In the genomic region with DNA sequence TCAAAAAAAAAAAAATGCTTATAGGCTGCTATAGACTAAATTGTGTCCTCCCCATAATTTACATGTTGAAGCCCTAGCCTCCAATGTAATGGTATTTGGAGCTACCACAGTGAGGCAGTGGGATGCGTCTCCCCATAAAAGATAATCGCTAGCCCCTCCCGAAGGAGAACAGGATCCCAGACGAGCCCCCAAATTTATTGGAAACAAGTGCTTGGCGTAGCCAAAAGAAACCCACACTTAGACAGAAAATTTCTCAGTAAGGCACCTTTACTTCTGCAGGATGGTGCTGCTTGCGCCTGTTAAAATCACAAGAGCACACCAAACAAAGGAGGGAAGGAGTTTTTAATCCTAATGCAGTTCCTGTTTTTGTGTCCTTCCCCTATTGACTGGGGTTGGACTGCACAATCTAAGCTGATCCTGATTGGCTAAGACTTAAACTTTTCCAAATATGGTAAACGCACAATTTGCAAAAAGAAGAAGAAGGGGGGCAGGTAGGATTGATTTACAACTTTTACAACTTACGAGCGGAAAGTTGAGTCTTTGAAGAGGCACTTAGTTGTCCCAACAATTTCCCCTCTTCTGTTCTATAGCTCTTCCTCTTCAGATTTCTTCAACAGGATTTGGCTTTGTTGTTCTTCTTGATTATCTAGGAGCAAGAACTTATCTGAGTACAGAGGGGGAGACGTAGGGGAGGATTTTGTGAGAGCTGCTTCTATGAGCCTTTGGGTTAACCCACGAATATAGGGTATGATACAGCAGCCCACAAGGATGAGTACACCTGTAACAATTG, we compare ENCODE assay signal across 29 cellular contexts. TPM values are rescaled to one million over a fixed set of nuclear protein-coding genes. Genes with fewer than 3 reads are reported as not detected.
A peak's percentile ranks its signal among the peaks of the same experiment; 100 is the strongest.
DNase-seq lines count a peak whose midpoint lies in the region; ATAC-seq, FAIRE-seq and TF ChIP-seq lines count a peak whose summit lies in the region.
"Had no signal": no experiment of that assay in that cellular context is flagged by ENCODE, and none has a peak within 500 bp of the region (broad histone marks: within the 10 kb centered on the region; RNA-seq: fewer than 3 reads in every experiment).

No MANE protein-coding gene starts in this region.

- H3K4me1 ChIP-seq in GM23338 (ENCODE audit: insufficient read depth) (peaks cover 5% of the 10 kb centered on the region; the same call in 1 of the 2 replicates), K562 (replicated peaks in 1 of 2; ENCODE audit: control insufficient read depth in 2 of 2, insufficient read depth in 2 of 2, low read length in 2 of 2) (peaks cover 29 to 47% of the 10 kb centered on the region in 2 experiments), ovary (ENCODE audit: insufficient read depth) (peaks cover 5% of the 10 kb centered on the region)
- peaks cover 0 to 12% of the 10 kb centered on the region in 2 donors for H3K4me1 ChIP-seq in naive thymus-derived CD4-positive, alpha-beta T cell (ENCODE audit: control insufficient read depth in 2 of 2, insufficient read depth in 2 of 2, low read length in 2 of 2)

- WGBS in K562 (ENCODE audit: insufficient coverage, low coverage, missing lambda C conversion rate), result 4% methylated on average over 11 of the region's 11 CpGs
- 86 to 91% (median 87%) methylated on average over 11 of the region's 11 CpGs for WGBS in ovary, 3 donors

- H3K4me3 Mint-ChIP-seq in GM23338, result no peak overlapping the region
- no peak overlapping the region for H3K4me3 Mint-ChIP-seq in naive thymus-derived CD4-positive, alpha-beta T cell
- H3K4me3 Mint-ChIP-seq: activated CD8-positive, alpha-beta memory T cell treated with anti-CD3 and anti-CD28 coated beads, Interleukin-2, amount 10 ng/mL, durations not matched to agents 7 days and 5 days; activated naive CD4-positive, alpha-beta T cell treated with anti-CD3 and anti-CD28 coated beads for 36 hours; activated T-cell treated with anti-CD3 and anti-CD28 coated beads, Interleukin-2, amount 50 U/mL, for 72 hours had no signal

- peaks cover 15% of the 10 kb centered on the region for H3K36me3 Mint-ChIP-seq in GM23338 (ENCODE audit: low read depth)
- H3K36me3 Mint-ChIP-seq in naive thymus-derived CD4-positive, alpha-beta T cell, result peaks cover 0 to 8% (median 0%) of the 10 kb centered on the region in 5 donors
- H3K36me3 Mint-ChIP-seq: CD4-positive, CD25-positive, alpha-beta regulatory T cell had no signal

- no peak overlapping the region; the same call in 1 of the 2 replicates for H3K4me3 ChIP-seq in GM23338
- H3K4me3 ChIP-seq in NB4 (ENCODE audit: low read depth, low read length), result no peak overlapping the region
- H3K4me3 ChIP-seq in K562, result peak overlapping the region; percentile 13
- no peak overlapping the region for H3K4me3 ChIP-seq in naive thymus-derived CD4-positive, alpha-beta T cell (ENCODE audit: low read length)
- H3K4me3 ChIP-seq in ovary, result no peak overlapping the region
- H3K4me3 ChIP-seq: adrenal gland, body of pancreas, transverse colon had no signal

- peaks cover 5% of the 10 kb centered on the region; the same call in 1 of the 2 replicates for H3K9me2 ChIP-seq in GM23338 (ENCODE audit: insufficient read depth)

- FAIRE-seq in K562 (lab: Jason Lieb, UNC), result peak; percentile 90

- peaks cover 4% of the 10 kb centered on the region for H3K27me3 Mint-ChIP-seq in GM23338 (ENCODE audit: insufficient read depth, low read depth, poor library complexity)
- H3K27me3 Mint-ChIP-seq in naive thymus-derived CD4-positive, alpha-beta T cell, result peaks cover 0 to 6% (median 0%) of the 10 kb centered on the region in 5 donors

- POLR2A ChIA-PET in K562 (lab: Yijun Ruan, JAX), result interaction anchor here (0.6 to 3.2 kb wide), 17 partner anchors 10 to 881 kb away, joined by 3 to 16 read pairs (median 4); a partner anchor contains a TSS
- POLR2A ChIA-PET in naive thymus-derived CD4-positive, alpha-beta T cell (lab: Charles Lee), result no interaction called here

- peaks cover 5% of the 10 kb centered on the region for H3K4me1 Mint-ChIP-seq in GM23338
- H3K4me1 Mint-ChIP-seq in naive thymus-derived CD4-positive, alpha-beta T cell, result peaks cover 0 to 28% (median 18%) of the 10 kb centered on the region in 7 donors

- H3K9ac ChIP-seq in K562 (ENCODE audit: insufficient read depth in 1 of 2, low read depth in 2 of 2, low read length in 2 of 2), result peak overlapping the region in 1 of 2 experiments; percentile 82; a peak in 3 of 4 replicates

- H2AFZ ChIP-seq in GM23338 (no peak overlapping the region), K562 (ENCODE audit: low read depth, low read length) (peak overlapping the region; percentile 82)

- H3K27ac ChIP-seq in GM23338 (ENCODE audit: low read depth), result no peak overlapping the region
- H3K27ac ChIP-seq in K562 (ENCODE audit: extremely low read depth, low read depth, low read length), result peak overlapping the region; percentile 92
- no peak overlapping the region for H3K27ac ChIP-seq in naive thymus-derived CD4-positive, alpha-beta T cell (ENCODE audit: low read depth, low read length)
- H3K27ac ChIP-seq in ovary, result no peak overlapping the region
- H3K27ac ChIP-seq: adrenal gland, body of pancreas, transverse colon had no signal

- H3K9me3 ChIP-seq in K562 (replicated peaks; ENCODE audit: control insufficient read depth, insufficient read depth, low read depth, low read length) (no peaks in the 10 kb centered on the region), ovary (no peaks in the 10 kb centered on the region)
- no peaks in the 10 kb centered on the region for H3K9me3 ChIP-seq in naive thymus-derived CD4-positive, alpha-beta T cell (ENCODE audit: control insufficient read depth in 2 of 3, low read length in 3 of 3)
- H3K9me3 ChIP-seq: adrenal gland, body of pancreas had no signal

- no peaks in the 10 kb centered on the region for H3K27me3 ChIP-seq in GM23338 (ENCODE audit: insufficient read depth)
- H3K27me3 ChIP-seq in K562 (ENCODE audit: control insufficient read depth in 2 of 2, insufficient read depth in 2 of 2, low read length in 2 of 2), result no peaks in the 10 kb centered on the region
- H3K27me3 ChIP-seq in naive thymus-derived CD4-positive, alpha-beta T cell (ENCODE audit: control insufficient read depth in 2 of 2, insufficient read depth in 2 of 2, low read length in 2 of 2), result no peaks in the 10 kb centered on the region
- H3K27me3 ChIP-seq in ovary, result no peaks in the 10 kb centered on the region
- H3K27me3 ChIP-seq: adrenal gland, body of pancreas, transverse colon had no signal

- DNase-seq in DMS53 (lab: John Stamatoyannopoulos, UW) (peak; percentile 28), DMS53 treated with DMSO at 0.1 percent for 48 hours (lab: John Stamatoyannopoulos, UW; ENCODE audit: unreplicated experiment) (no peak), GM23338 (ENCODE audit: low spot score) (peak; percentile 53), NB4 (ENCODE audit: low read depth) (peak; percentile 36), K562 (ENCODE audit: extremely low read depth in 1 of 4, low spot score in 3 of 4) (peak in 2 of 4 experiments; percentile 34 to 71), ovary (no peak), mucosa of gallbladder (ENCODE audit: low spot score) (no peak)
- DNase-seq in naive thymus-derived CD4-positive, alpha-beta T cell, result no peak
- DNase-seq: 8988T; activated CD8-positive, alpha-beta memory T cell treated with anti-CD3 and anti-CD28 coated beads, Interleukin-2, amount 10 ng/mL, durations not matched to agents 7 days and 5 days; activated naive CD4-positive, alpha-beta T cell treated with anti-CD3 and anti-CD28 coated beads for 36 hours; activated T-cell treated with anti-CD3 and anti-CD28 coated beads, Interleukin-2, amount 50 U/mL, for 72 hours; adrenal gland; body of pancreas; CD4-positive, CD25-positive, alpha-beta regulatory T cell; dermis blood vessel endothelial cell; DMS153; GF-D8; HCEC 1CT; hypothalamus; Karpas-422; mesenchymal stem cell; NCI-H1092; NCI-H187; NCI-H2227 treated with DMSO at 0.1 percent for 48 hours; NCI-H526 treated with DMSO at 0.1 percent for 48 hours; occipital lobe; transverse colon had no signal

- no TSS peak for BruUV-seq in K562 (replicated peaks; lab: Mats Ljungman, UMichigan)

- H3K36me3 ChIP-seq in GM23338 (ENCODE audit: insufficient read depth) (peaks cover 6% of the 10 kb centered on the region), K562 (ENCODE audit: control insufficient read depth, insufficient read depth, low read length) (no peaks in the 10 kb centered on the region), ovary (no peaks in the 10 kb centered on the region)
- no peaks in the 10 kb centered on the region for H3K36me3 ChIP-seq in naive thymus-derived CD4-positive, alpha-beta T cell (ENCODE audit: control insufficient read depth in 2 of 3, insufficient read depth in 3 of 3, low read length in 3 of 3)
- H3K36me3 ChIP-seq: adrenal gland, transverse colon had no signal

- no peaks in the 10 kb centered on the region for H3K9me1 ChIP-seq in K562 (ENCODE audit: control insufficient read depth, insufficient read depth, low read length)

- ATAC-seq in GM23338 (no peak), K562 (peak; percentile 26)
- ATAC-seq in naive thymus-derived CD4-positive, alpha-beta T cell, result no peak
- ATAC-seq: activated CD8-positive, alpha-beta memory T cell treated with anti-CD3 and anti-CD28 coated beads, Interleukin-2, amount 10 ng/mL, durations not matched to agents 7 days and 5 days; activated T-cell treated with anti-CD3 and anti-CD28 coated beads, Interleukin-2, amount 50 U/mL, for 72 hours; body of pancreas; left lobe of liver had no signal

- intact Hi-C loops in K562 (cut with micrococcal nuclease), result loop anchor here (5.0 kb wide), 3 partner anchors 49 to 171 kb away; a partner anchor contains a TSS
- intact Hi-C loops in naive thymus-derived CD4-positive, alpha-beta T cell (cut with micrococcal nuclease), result loop anchor here in 1 of 2 donors (5.0 kb wide), 3 partner anchors 49 to 261 kb away; a partner anchor contains a TSS
- intact Hi-C loops in ovary (cut with DNase I), result no loop called here

- in situ Hi-C loops in K562 (cut with MboI), result no loop called here

- CTCF ChIA-PET in K562 (lab: Yijun Ruan, JAX; ENCODE audit: low intra/inter-chr PET ratio), result no interaction called here
- CTCF ChIA-PET in naive thymus-derived CD4-positive, alpha-beta T cell (lab: Charles Lee), result no interaction called here

- H3K79me2 ChIP-seq in GM23338 (replicated peaks; ENCODE audit: insufficient read depth) (no peaks in the 10 kb centered on the region), K562 (ENCODE audit: control insufficient read depth, insufficient read depth, low read length) (peaks cover 9% of the 10 kb centered on the region; the same call in 2 of the 3 replicates)

- H4K20me1 ChIP-seq in GM23338 (replicated peaks; ENCODE audit: insufficient read depth) (no peaks in the 10 kb centered on the region), K562 (replicated peaks; ENCODE audit: control insufficient read depth, insufficient read depth, low read length) (no peaks in the 10 kb centered on the region)

- peaks cover 29% of the 10 kb centered on the region for H3K9me3 Mint-ChIP-seq in GM23338
- H3K9me3 Mint-ChIP-seq in naive thymus-derived CD4-positive, alpha-beta T cell, result peaks cover 0 to 14% (median 0%) of the 10 kb centered on the region in 11 donors

- H3K27ac Mint-ChIP-seq in GM23338, result no peak overlapping the region
- H3K27ac Mint-ChIP-seq in naive thymus-derived CD4-positive, alpha-beta T cell, result peak overlapping the region in 1 of 9 donors; percentile 65
- H3K27ac Mint-ChIP-seq: activated CD8-positive, alpha-beta memory T cell treated with anti-CD3 and anti-CD28 coated beads, Interleukin-2, amount 10 ng/mL, durations not matched to agents 7 days and 5 days; activated naive CD4-positive, alpha-beta T cell treated with anti-CD3 and anti-CD28 coated beads for 36 hours had no signal

- TF ChIP-seq EP300 in K562 (IDR thresholded peaks at IDR 0.05; ENCODE audit: low read length) (peak; percentile 67; the same call in 1 of the 2 replicates), ovary (IDR thresholded peaks at IDR 0.05) (no peak)

- no peak for TF ChIP-seq CTCF in GM23338 (conservative IDR thresholded peaks at IDR 0.05; ENCODE audit: low read depth in 2 of 2)
- no peak for TF ChIP-seq CTCF in NB4 (IDR thresholded peaks at IDR 0.05; ENCODE audit: low read depth, low read length)
- TF ChIP-seq CTCF in K562 (IDR thresholded peaks at IDR 0.05 in 2 of 3, conservative IDR thresholded peaks at IDR 0.05 in 1 of 3; ENCODE audit: insufficient read depth in 2 of 3, low read depth in 1 of 3, low read length in 3 of 3), result no peak
- no peak for TF ChIP-seq CTCF in ovary (IDR thresholded peaks at IDR 0.05)

- TF ChIP-seq POLR2A in NB4 (IDR thresholded peaks at IDR 0.05; ENCODE audit: extremely low read depth, insufficient read length), result peak; percentile 52
- TF ChIP-seq POLR2A in K562 (conservative IDR thresholded peaks at IDR 0.05), result peak; percentile 75
- TF ChIP-seq POLR2A in ovary (IDR thresholded peaks at IDR 0.05), result no peak

- no peak overlapping the region for H3K4me2 ChIP-seq in GM23338
- peak overlapping the region; percentile 50 for H3K4me2 ChIP-seq in K562 (ENCODE audit: insufficient read depth, low read length)

- no peak for TF ChIP-seq RAD21 in K562 (CRISPR knock-in tag; conservative IDR thresholded peaks at IDR 0.05 in 1 of 2, IDR thresholded peaks at IDR 0.05 in 1 of 2)

- H3F3A ChIP-seq in GM23338 (replicated peaks; ENCODE audit: low read depth), result peaks cover 12% of the 10 kb centered on the region

RNA-seq across cellular contexts. Expression of a gene that starts 3.0 kb away (rescaled TPM):
- total RNA-seq in GM23338 (2014; rRNA removed; shearing (Covaris generic)), result 1.8 and 3.7 TPM in 2 replicates
- polyA plus RNA-seq in GM23338 (2016; fragmentation: Nextera tagmentation; extraction: Ambion mirVana) (2.8 and 4.6 TPM in 2 replicates), K562 (2011; rRNA removed) (8.6 and 14.7 TPM in 2 replicates), K562 (2014; fragmentation: Illumina TruSeq; extraction: Trizol) (7.2 and 7.5 TPM in 2 replicates), K562 (2014; fragmentation: Nextera tagmentation; extraction: Ambion mirVana) (10 to 100 TPM; 13.5 to 15.1 TPM), K562 (2014; rRNA removed) (5.6 and 6.9 TPM in 2 replicates), ovary (10 to 100 TPM in 1 of 2 donors, 1 to 10 TPM in 1; 9.0 to 23.8 TPM)
- total RNA-seq in K562 (2011; cell fraction: chromatin; rRNA removed; ENCODE audit: low replicate concordance), result 11.4 and 25.7 TPM in 2 replicates
- total RNA-seq in K562 (2011; cell fraction: nucleolus; rRNA removed), result 5.3 and 7.0 TPM in 2 replicates
- total RNA-seq in K562 (2011; cell fraction: nucleoplasm; rRNA removed), result 13.2 and 17.9 TPM in 2 replicates
- total RNA-seq in K562 (2014; rRNA removed) (5.7 and 7.5 TPM in 2 replicates), K562 (2014; rRNA removed; fragmentation: Illumina TruSeq; extraction: Trizol) (9.7 and 13.6 TPM in 2 replicates), K562 (2015; rRNA removed; fragmentation: Illumina TruSeq; extraction: Trizol) (6.9 and 8.3 TPM in 2 replicates), K562 (2021) (11.8 and 15.1 TPM in 2 replicates), ovary (10 to 100 TPM in 6 of 7 donors, 1 to 10 TPM in 1; 7.7 to 22.3 (median 19.1) TPM), mucosa of gallbladder (20.9 TPM)
- polyA plus RNA-seq in K562 (2011; cell fraction: cytosol; rRNA removed), result 1.9 and 4.5 TPM in 2 replicates
- polyA plus RNA-seq in K562 (2011; cell fraction: nucleus; rRNA removed), result 3.1 TPM in 2 replicates
- polyA plus RNA-seq in K562 (2012), result 8.1 and 11.6 TPM in 2 replicates
- polyA minus RNA-seq in K562 (2011; rRNA and poly(A)+ RNA removed), result 16.4 and 21.4 TPM in 2 replicates
- polyA minus RNA-seq in K562 (2011; cell fraction: cytosol; rRNA and poly(A)+ RNA removed), result 2.8 and 6.7 TPM in 2 replicates
- polyA minus RNA-seq in K562 (2011; cell fraction: nucleus; rRNA and poly(A)+ RNA removed), result 2.4 and 3.7 TPM in 2 replicates
- 10 to 100 TPM in 3 of 5 experiments, 1 to 10 TPM in 2; 9.1 to 19.8 (median 12.5) TPM for total RNA-seq in naive thymus-derived CD4-positive, alpha-beta T cell
- 10 to 100 TPM; 11.8 to 14.5 TPM for polyA plus RNA-seq in naive thymus-derived CD4-positive, alpha-beta T cell

RNA-seq across cellular contexts. Expression of a gene that starts 50.0 kb away (rescaled TPM):
- total RNA-seq in GM23338 (2014; rRNA removed; shearing (Covaris generic)), result 20.7 and 57.7 TPM in 2 replicates
- 9.3 and 11.5 TPM in 2 replicates for polyA plus RNA-seq in GM23338 (2016; fragmentation: Nextera tagmentation; extraction: Ambion mirVana)
- 162 and 219 TPM in 2 replicates for total RNA-seq in K562 (2011; cell fraction: chromatin; rRNA removed; ENCODE audit: low replicate concordance)
- 110 and 115 TPM in 2 replicates for total RNA-seq in K562 (2011; cell fraction: nucleolus; rRNA removed)
- 90.7 and 93.5 TPM in 2 replicates for total RNA-seq in K562 (2011; cell fraction: nucleoplasm; rRNA removed)
- 17.2 and 22.6 TPM in 2 replicates for total RNA-seq in K562 (2014; rRNA removed)
- 12.5 and 13.1 TPM in 2 replicates for total RNA-seq in K562 (2014; rRNA removed; fragmentation: Illumina TruSeq; extraction: Trizol)
- 18.4 and 19.2 TPM in 2 replicates for total RNA-seq in K562 (2015; rRNA removed; fragmentation: Illumina TruSeq; extraction: Trizol)
- 32.0 and 32.7 TPM in 2 replicates for total RNA-seq in K562 (2021)
- 17.8 and 22.9 TPM in 2 replicates for polyA plus RNA-seq in K562 (2011; rRNA removed)
- 15.5 and 20.8 TPM in 2 replicates for polyA plus RNA-seq in K562 (2011; cell fraction: cytosol; rRNA removed)
- polyA plus RNA-seq in K562 (2011; cell fraction: nucleus; rRNA removed), result 90.4 and 97.4 TPM in 2 replicates
- polyA plus RNA-seq in K562 (2012), result 25.5 and 27.5 TPM in 2 replicates
- 26.2 and 27.9 TPM in 2 replicates for polyA plus RNA-seq in K562 (2014; fragmentation: Illumina TruSeq; extraction: Trizol)
- polyA plus RNA-seq in K562 (2014; fragmentation: Nextera tagmentation; extraction: Ambion mirVana), result 1 to 10 TPM in 1 of 2 experiments, under 1 TPM in 1; 0.73 to 1.1 TPM
- polyA plus RNA-seq in K562 (2014; rRNA removed), result 27.5 and 29.6 TPM in 2 replicates
- polyA minus RNA-seq in K562 (2011; rRNA and poly(A)+ RNA removed), result 32.3 and 35.5 TPM in 2 replicates
- polyA minus RNA-seq in K562 (2011; cell fraction: cytosol; rRNA and poly(A)+ RNA removed), result 25.9 and 33.2 TPM in 2 replicates
- polyA minus RNA-seq in K562 (2011; cell fraction: nucleus; rRNA and poly(A)+ RNA removed), result 45.5 and 68.9 TPM in 2 replicates
- 10 to 100 TPM in 2 of 5 experiments, 1 to 10 TPM in 3; 4.9 to 22.7 (median 7.1) TPM for total RNA-seq in naive thymus-derived CD4-positive, alpha-beta T cell
- 1 to 10 TPM; 1.1 to 2.3 TPM for polyA plus RNA-seq in naive thymus-derived CD4-positive, alpha-beta T cell
- 10 to 100 TPM; 22.6 to 50.4 (median 33.5) TPM for total RNA-seq in ovary
- 10 to 100 TPM; 25.9 to 31.0 TPM for polyA plus RNA-seq in ovary
- 54.0 TPM for total RNA-seq in mucosa of gallbladder

Comparison
In these comparisons a context has a peak if more than half of its experiments do, and no peak if none do; other contexts are left out.
1. DNase-seq: peak in DMS53 (single experiment), GM23338 (single experiment) and NB4 (single experiment); none in DMS53 treated with DMSO at 0.1 percent for 48 hours (single experiment), naive thymus-derived CD4-positive, alpha-beta T cell (0 of 9), ovary (0 of 5) and mucosa of gallbladder (single experiment).